ENCODE assay signal across 9 cellular contexts in genomic region chr9:70485273-70485858, GRCh38.
DNase-seq lines count a peak whose midpoint lies in the region; ATAC-seq and TF ChIP-seq lines count a peak whose summit lies in the region.
"Had no signal": no experiment of that assay in that cellular context is flagged by ENCODE, and none has a peak within 500 bp of the region (broad histone marks: within the 10 kb centered on the region; RNA-seq: fewer than 3 reads in every experiment).

No MANE protein-coding gene starts in this region.

- H3K4me1 Mint-ChIP-seq in naive thymus-derived CD8-positive, alpha-beta T cell: peaks cover 5 to 34% (median 12%) of the 10 kb centered on the region in 4 donors

- no peaks in the 10 kb centered on the region for H3K27me3 ChIP-seq in fibroblast of lung (ENCODE audit: control insufficient read depth, insufficient read depth, low read length)
- no peaks in the 10 kb centered on the region for H3K27me3 ChIP-seq in upper lobe of left lung

- 43 to 50% methylated on average over 5 of the region's 5 CpGs for WGBS in upper lobe of left lung, 2 donors

- DNase-seq in NCI-H2227 (lab: John Stamatoyannopoulos, UW; ENCODE audit: unreplicated experiment) (peak; percentile 16), NCI-H2227 treated with DMSO at 0.1 percent for 48 hours (lab: John Stamatoyannopoulos, UW) (no peak), fibroblast of lung (ENCODE audit: low read depth in 2 of 2) (no peak), upper lobe of left lung (peak in 1 of 2 donors; percentile 38), activated T-cell treated with anti-CD3 and anti-CD28 coated beads for 4 hours (no peak)
- DNase-seq in naive thymus-derived CD8-positive, alpha-beta T cell: no peak

- peak in 2 of 4 donors; percentile 74 to 91 for TF ChIP-seq EP300 in upper lobe of left lung (IDR thresholded peaks at IDR 0.05)

- H3K27me3 Mint-ChIP-seq in naive thymus-derived CD8-positive, alpha-beta T cell: peaks cover 0 to 1% (median 0%) of the 10 kb centered on the region in 5 donors

- H2AFZ ChIP-seq in fibroblast of lung (ENCODE audit: low read length): peak overlapping the region; percentile 24

- no peaks in the 10 kb centered on the region for H3K9me3 ChIP-seq in fibroblast of lung (ENCODE audit: control insufficient read depth, insufficient read depth, low read depth, low read length)
- H3K9me3 ChIP-seq in upper lobe of left lung: no peaks in the 10 kb centered on the region

- peak overlapping the region; percentile 11 for H3K9ac ChIP-seq in fibroblast of lung (ENCODE audit: insufficient read depth, low read length)

- H4K20me1 ChIP-seq in fibroblast of lung (ENCODE audit: control insufficient read depth, extremely low read depth, insufficient read depth, low read length): no peaks in the 10 kb centered on the region

- H3K27ac Mint-ChIP-seq in naive thymus-derived CD8-positive, alpha-beta T cell: peak overlapping the region in 6 of 10 donors; percentile 2 to 80 (median 29)

- no peaks in the 10 kb centered on the region for H3K36me3 Mint-ChIP-seq in naive thymus-derived CD8-positive, alpha-beta T cell

- no peaks in the 10 kb centered on the region for H3K4me1 ChIP-seq in fibroblast of lung (ENCODE audit: control insufficient read depth, extremely low read depth, insufficient read depth, low read length)
- H3K4me1 ChIP-seq in upper lobe of left lung: peaks cover 58 to 65% (median 61%) of the 10 kb centered on the region in 4 donors

- no peak overlapping the region for H3K4me3 ChIP-seq in fibroblast of lung (replicated peaks in 1 of 4; ENCODE audit: control extremely low read depth in 1 of 4, insufficient read depth in 1 of 4, low read depth in 3 of 4, low read length in 4 of 4)
- no peak overlapping the region for H3K4me3 ChIP-seq in upper lobe of left lung

- H3K9me3 Mint-ChIP-seq in naive thymus-derived CD8-positive, alpha-beta T cell: no peaks in the 10 kb centered on the region

- no peak overlapping the region for H3K4me2 ChIP-seq in fibroblast of lung (ENCODE audit: extremely low read depth, insufficient read depth, low read length)

- POLR2A ChIA-PET in naive thymus-derived CD8-positive, alpha-beta T cell (lab: Charles Lee): interaction anchor here (1.3 to 2.7 kb wide), 3 partner anchors 65 to 94 kb away, joined by 3 to 21 read pairs (median 7); partner anchors contain the start of gene KLF9

- peak in 2 of 4 donors; percentile 26 to 35 for TF ChIP-seq POLR2A in upper lobe of left lung (IDR thresholded peaks at IDR 0.05)

- no peak for TF ChIP-seq CTCF in fibroblast of lung (conservative IDR thresholded peaks at IDR 0.05 in 1 of 2, IDR thresholded peaks at IDR 0.05 in 1 of 2; ENCODE audit: low read depth in 1 of 2, low read length in 2 of 2)
- no peak for TF ChIP-seq CTCF in upper lobe of left lung (IDR thresholded peaks at IDR 0.05)

- no peaks in the 10 kb centered on the region for H3K79me2 ChIP-seq in fibroblast of lung (ENCODE audit: control insufficient read depth, insufficient read depth, low read length)

- H3K4me3 Mint-ChIP-seq in naive thymus-derived CD8-positive, alpha-beta T cell: no peak overlapping the region

- H3K27ac ChIP-seq in fibroblast of lung (ENCODE audit: insufficient read depth, low read length) (peak overlapping the region; percentile 4), upper lobe of left lung (peak overlapping the region; percentile 76 to 96 (median 86))
- H3K27ac ChIP-seq: 22Rv1 had no signal

- H3K36me3 ChIP-seq in fibroblast of lung (ENCODE audit: control insufficient read depth, insufficient read depth, low read length): no peaks in the 10 kb centered on the region
- no peaks in the 10 kb centered on the region for H3K36me3 ChIP-seq in upper lobe of left lung

- no peak for ATAC-seq in naive thymus-derived CD8-positive, alpha-beta T cell
- peak; percentile 43 to 44 for ATAC-seq in upper lobe of left lung (ENCODE audit: low FRiP score in 2 of 2)
- no peak for ATAC-seq in HG03432 (IDR thresholded peaks at IDR 0.05; ENCODE audit: unreplicated experiment)
- ATAC-seq in GM18909 (IDR thresholded peaks at IDR 0.05; ENCODE audit: poor library complexity, unreplicated experiment): no peak

Comparison
In these comparisons a context has a peak if more than half of its experiments do, and no peak if none do; other contexts are left out.
1. ATAC-seq: peak in upper lobe of left lung (2 of 2); none in naive thymus-derived CD8-positive, alpha-beta T cell (0 of 2), HG03432 (single experiment) and GM18909 (single experiment).